ENCODE assay signal across 1 cellular context in genomic region chr2:85888020-85888744, GRCh38.
TF ChIP-seq lines count a peak whose summit lies in the region.

No MANE protein-coding gene starts in this region.

TF ChIP-seq in IMR-90, 13 proteins besides CTCF, POLR2A, EP300 and RAD21 (continued from another document):
- no peak for TF ChIP-seq NFE2L2 (IDR thresholded peaks at IDR 0.05; ENCODE audit: low read depth, low read length)
- TF ChIP-seq RCOR1 (IDR thresholded peaks at IDR 0.05; ENCODE audit: insufficient replicate concordance, low read length) = no peak
